ENCODE assay signal across 8 cellular contexts in genomic region chr3:49469037-49469875, GRCh38. TPM values are rescaled to one million over a fixed set of nuclear protein-coding genes. Genes with fewer than 3 reads are reported as not detected.
DNase-seq lines count a peak whose midpoint lies in the region; ATAC-seq, FAIRE-seq and TF ChIP-seq lines count a peak whose summit lies in the region.

No MANE protein-coding gene starts in this region.

- H3K4me3 ChIP-seq in LNCaP clone FGC (ENCODE audit: low read depth, low read length), result peak overlapping the region; percentile 43
- peak overlapping the region; percentile 4 to 94 (median 70) for H3K4me3 ChIP-seq in heart left ventricle
- peak overlapping the region; percentile 20 to 91 (median 75) for H3K4me3 ChIP-seq in pancreas

- 3 to 10% (median 5%) methylated on average over 9 to 22 of the region's 22 CpGs for WGBS in heart left ventricle, 4 donors
- 9% methylated on average over 22 of the region's 22 CpGs for WGBS in pancreas, 2 donors

- H3K27ac ChIP-seq in heart left ventricle (peak overlapping the region; percentile 91 to 100 (median 98)), pancreas (peak overlapping the region; percentile 83 to 97 (median 95))

- H3K27me3 ChIP-seq in heart left ventricle (no peaks in the 10 kb centered on the region), pancreas (no peaks in the 10 kb centered on the region)

- peak; percentile 78 for DNase-seq in SIG-M5 treated with dmso at 0.1 percent for 504 hours (lab: John Stamatoyannopoulos, UW; ENCODE audit: unreplicated experiment)
- DNase-seq in SIG-M5 (lab: John Stamatoyannopoulos, UW), result no peak
- peak; percentile 22 for DNase-seq in LNCaP clone FGC (ENCODE audit: low read depth)
- DNase-seq in amniotic epithelial cell (ENCODE audit: low read depth), result peak; percentile 53
- peak; percentile 83 to 92 (median 90) for DNase-seq in heart left ventricle
- peak; percentile 66 to 85 (median 72) for DNase-seq in pancreas
- DNase-seq in NK-92 treated with Interleukin-12 subunit alpha and Interleukin-12 subunit beta, amount 100 ng/mL, for 24 hours (lab: John Stamatoyannopoulos, UW), result no peak
- DNase-seq in stimulated activated CD4-positive, alpha-beta T cell treated with anti-CD3 and anti-CD28 coated beads, Interleukin-4, amount 100 ng/mL, for 1 hour, result no peak

- ATAC-seq in heart left ventricle, result peak; percentile 64 to 89 (median 78)
- peak; percentile 18 to 50 (median 38) for ATAC-seq in pancreas

- H3K4me1 ChIP-seq in heart left ventricle (peaks cover 12 to 58% (median 40%) of the 10 kb centered on the region in 12 donors), pancreas (peaks cover 20 to 46% (median 39%) of the 10 kb centered on the region in 3 donors)

- TF ChIP-seq CTCF in LNCaP clone FGC (IDR thresholded peaks at IDR 0.05; ENCODE audit: control insufficient read depth, extremely low read depth, insufficient read depth) (no peak), heart left ventricle (IDR thresholded peaks at IDR 0.05) (peak in 1 of 12 donors; percentile 8), pancreas (IDR thresholded peaks at IDR 0.05) (no peak)

- FAIRE-seq in pancreas (lab: Jason Lieb, UNC), result no peak

- H3K36me3 ChIP-seq in heart left ventricle (peaks cover 0 to 4% (median 0%) of the 10 kb centered on the region in 9 donors), pancreas (no peaks in the 10 kb centered on the region)

- H3K9me3 ChIP-seq in heart left ventricle (no peaks in the 10 kb centered on the region), pancreas (no peaks in the 10 kb centered on the region)

- no peak for TF ChIP-seq POLR2A in heart left ventricle (IDR thresholded peaks at IDR 0.05)

- intact Hi-C loops in heart left ventricle (cut with DNase I) (loop anchor here in 1 of 10 donors (10.0 kb wide), 1 partner anchor 54 kb away; the partner anchor contains the start of genes RHOA and TCTA), pancreas (cut with DNase I) (no loop called here)

RNA-seq across cellular contexts. Expression of gene DAG1, which starts 0.8 kb away (rescaled TPM):
- total RNA-seq in heart left ventricle, result 100 to 1,000 TPM; 122 to 218 (median 141) TPM
- 100 to 1,000 TPM in 1 of 2 donors, 10 to 100 TPM in 1; 39.9 to 124 TPM for polyA plus RNA-seq in heart left ventricle
- total RNA-seq in pancreas, result 100 to 1,000 TPM in 1 of 6 donors, 10 to 100 TPM in 5; 60.8 to 108 (median 71.6) TPM
- polyA plus RNA-seq in pancreas, result 10 to 100 TPM; 15.5 to 19.9 TPM

RNA-seq across cellular contexts. Expression of gene NICN1, which starts 40.1 kb away (rescaled TPM):
- 10 to 100 TPM in 7 of 9 donors, 1 to 10 TPM in 2; 4.7 to 21.0 (median 18.8) TPM for total RNA-seq in heart left ventricle
- 10 to 100 TPM in 1 of 2 donors, 1 to 10 TPM in 1; 8.2 to 11.8 TPM for polyA plus RNA-seq in heart left ventricle
- 10 to 100 TPM in 1 of 6 donors, 1 to 10 TPM in 5; 5.3 to 12.6 (median 6.9) TPM for total RNA-seq in pancreas
- polyA plus RNA-seq in pancreas, result 1 to 10 TPM; 9.8 to 9.9 TPM

RNA-seq across cellular contexts. Expression of gene AMT, which starts 47.0 kb away (rescaled TPM):
- total RNA-seq in heart left ventricle, result 10 to 100 TPM; 10.3 to 39.9 (median 21.5) TPM
- polyA plus RNA-seq in heart left ventricle, result 10 to 100 TPM in 1 of 2 donors, 1 to 10 TPM in 1; 3.5 to 13.1 TPM
- total RNA-seq in pancreas, result 10 to 100 TPM in 5 of 6 donors, 1 to 10 TPM in 1; 9.2 to 21.5 (median 12.8) TPM
- 10 to 100 TPM; 31.4 to 43.5 TPM for polyA plus RNA-seq in pancreas

RNA-seq across cellular contexts. Expression of gene TCTA, which starts 57.0 kb away (rescaled TPM):
- total RNA-seq in heart left ventricle, result 10 to 100 TPM; 13.2 to 25.3 (median 16.7) TPM
- polyA plus RNA-seq in heart left ventricle, result 10 to 100 TPM; 13.1 to 19.1 TPM
- total RNA-seq in pancreas, result 10 to 100 TPM in 5 of 6 donors, 1 to 10 TPM in 1; 8.5 to 14.8 (median 13.8) TPM
- 10 to 100 TPM; 13.8 to 33.1 TPM for polyA plus RNA-seq in pancreas

RNA-seq across cellular contexts. Expression of gene RHOA, which starts 57.5 kb away (rescaled TPM):
- 100 to 1,000 TPM; 224 to 479 (median 291) TPM for total RNA-seq in heart left ventricle
- polyA plus RNA-seq in heart left ventricle, result 100 to 1,000 TPM; 106 to 406 TPM
- 100 to 1,000 TPM; 124 to 209 (median 145) TPM for total RNA-seq in pancreas
- 100 to 1,000 TPM in 1 of 2 donors, 10 to 100 TPM in 1; 77.8 to 143 TPM for polyA plus RNA-seq in pancreas

Comparison
In these comparisons a context has a peak if more than half of its experiments do, and no peak if none do; other contexts are left out.
1. DNase-seq: peak in SIG-M5 treated with dmso at 0.1 percent for 504 hours (single experiment), LNCaP clone FGC (single experiment), amniotic epithelial cell (single experiment), heart left ventricle (5 of 5) and pancreas (6 of 6); none in SIG-M5 (single experiment), NK-92 treated with Interleukin-12 subunit alpha and Interleukin-12 subunit beta, amount 100 ng/mL, for 24 hours (single experiment) and stimulated activated CD4-positive, alpha-beta T cell treated with anti-CD3 and anti-CD28 coated beads, Interleukin-4, amount 100 ng/mL, for 1 hour (single experiment).
2. Peak in every context shown above with its lines, with median percentiles within 50 percentile points of each other: H3K4me3 ChIP-seq.